27 cellular contexts compared by ENCODE assay signal in the genomic region with DNA sequence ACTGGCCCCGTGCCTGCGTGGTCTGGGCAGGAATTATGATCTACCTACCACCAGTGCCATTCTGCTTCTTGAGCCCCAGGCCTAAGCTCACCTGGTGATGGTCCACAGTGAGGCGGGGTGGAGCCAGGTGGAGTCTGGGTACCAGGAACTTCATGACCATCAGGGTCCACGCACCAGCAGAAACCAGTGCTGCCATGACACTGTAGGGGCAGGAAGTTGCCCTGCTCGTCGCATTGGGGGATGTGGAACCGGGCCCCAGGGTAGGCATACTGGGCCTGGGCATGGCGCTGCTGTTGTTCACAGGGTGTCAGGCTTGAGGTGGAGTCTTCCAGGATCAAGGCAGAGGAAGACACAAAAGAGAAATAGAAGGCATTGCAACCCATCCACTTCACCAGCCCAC. TPM values are rescaled to one million over a fixed set of nuclear protein-coding genes. Genes with fewer than 3 reads are reported as not detected.
"Had no signal": no experiment of that assay in that cellular context is flagged by ENCODE, and none has a peak within 500 bp of the region (broad histone marks: within the 10 kb centered on the region; RNA-seq: fewer than 3 reads in every experiment).

No MANE protein-coding gene starts in this region.

- H3K9ac ChIP-seq: SK-N-SH had no signal

- H3K9me3 ChIP-seq: SJCRH30, SK-N-SH had no signal

- H3K4me3 ChIP-seq: SJCRH30 had no signal

- H3K36me3 ChIP-seq: SJCRH30 had no signal

- ATAC-seq: activated CD4-positive, CD25-positive, alpha-beta regulatory T cell treated with anti-CD3 and anti-CD28 coated beads, Interleukin-2, amount 50 U/mL, for 24 hours; activated naive CD4-positive, alpha-beta T cell treated with anti-CD3 and anti-CD28 coated beads, Interleukin-2, amount 50 U/mL, for 72 hours; activated T-cell treated with anti-CD3 and anti-CD28 coated beads, Interleukin-2, amount 50 U/mL, for 4 hours; Panc1; Right ventricle myocardium inferior had no signal

- H3K27ac ChIP-seq: SJCRH30 had no signal

- DNase-seq: activated CD4-positive, alpha-beta T cell treated with anti-CD3 and anti-CD28 coated beads for 48 hours; activated CD4-positive, alpha-beta T cell treated with anti-CD3 and anti-CD28 coated beads, Interleukin-2, amount 50 U/mL, for 48 hours; activated CD8-positive, alpha-beta memory T cell treated with anti-CD3 and anti-CD28 coated beads for 24 hours; activated effector memory CD4-positive, alpha-beta T cell treated with anti-CD3 and anti-CD28 coated beads, Interleukin-2, amount 50 U/mL, for 16 hours; activated naive CD4-positive, alpha-beta T cell treated with Interleukin-2 at 50 U/mL for 16 hours; activated T-cell treated with anti-CD3 and anti-CD28 coated beads, Interleukin-2, amount 50 U/mL, for 4 hours; amygdala; KG1; NCI-H1092; NCI-H1417 treated with DMSO at 0.1 percent for 48 hours; NCI-H1694; NCI-H2029; NCI-H2107; NCI-H2171 treated with DMSO at 0.1 percent for 48 hours; NCI-H226; NCI-H526; NCI-H82; OCI-M1; RPMI8226; SJCRH30; SK-N-SH; T-helper 1 cell had no signal

- H3K27ac Mint-ChIP-seq: activated naive CD4-positive, alpha-beta T cell treated with anti-CD3 and anti-CD28 coated beads, Interleukin-2, amount 50 U/mL, for 72 hours had no signal

- H3K27me3 ChIP-seq: SJCRH30 had no signal

- H3K4me3 Mint-ChIP-seq: activated T-cell treated with anti-CD3 and anti-CD28 coated beads, Interleukin-2, amount 50 U/mL, for 4 hours; brain had no signal

- H3K4me2 ChIP-seq: SK-N-SH had no signal

- H3K9me3 Mint-ChIP-seq: activated naive CD4-positive, alpha-beta T cell treated with anti-CD3 and anti-CD28 coated beads, Interleukin-2, amount 50 U/mL, for 72 hours; activated T-cell treated with anti-CD3 and anti-CD28 coated beads, Interleukin-2, amount 50 U/mL, for 4 hours had no signal

- H3K36me3 Mint-ChIP-seq: activated naive CD4-positive, alpha-beta T cell treated with anti-CD3 and anti-CD28 coated beads, Interleukin-2, amount 50 U/mL, for 72 hours; brain had no signal

- H3K4me1 ChIP-seq: SJCRH30 had no signal

RNA-seq across cellular contexts. Expression of a gene that starts 49.9 kb away (rescaled TPM):
- total RNA-seq: activated naive CD4-positive, alpha-beta T cell treated with anti-CD3 and anti-CD28 coated beads, Interleukin-2, amount 50 U/mL, for 72 hours had no signal
